27 cellular contexts compared by ENCODE assay signal in genomic region chr15:78257681-78258080, GRCh38. TPM values are rescaled to one million over a fixed set of nuclear protein-coding genes. Genes with fewer than 3 reads are reported as not detected.
A peak's percentile ranks its signal among the peaks of the same experiment; 100 is the strongest.
DNase-seq lines count a peak whose midpoint lies in the region; TF ChIP-seq lines count a peak whose summit lies in the region.
"Had no signal": no experiment of that assay in that cellular context is flagged by ENCODE, and none has a peak within 500 bp of the region (broad histone marks: within the 10 kb centered on the region; RNA-seq: fewer than 3 reads in every experiment).

No MANE protein-coding gene starts in this region.

- H4K20me1 ChIP-seq in smooth muscle cell (ENCODE audit: low read depth) = no peaks in the 10 kb centered on the region
- H4K20me1 ChIP-seq: BLaER1 treated with 17β-estradiol and CSF1 and Interleukin-3, amounts not matched to agents 10 nM and 100 nM had no signal

- no peaks in the 10 kb centered on the region for H3K79me2 ChIP-seq in smooth muscle cell (ENCODE audit: low read depth)

- DNase-seq in dorsolateral prefrontal cortex (no peak), medulla oblongata (ENCODE audit: extremely low spot score) (peak; percentile 83), AG08395 (ENCODE audit: low spot score) (no peak), smooth muscle cell (lab: John Stamatoyannopoulos, UW; ENCODE audit: unreplicated experiment) (no peak)
- DNase-seq in central memory CD4-positive, alpha-beta T cell = no peak
- DNase-seq: Caco-2; CD4-positive, alpha-beta T cell; DMS79; EL; GDM1; GOT3; MM.1S; NCI-H1048; NCI-H1417; NCI-H1694; NCI-H2081; NCI-H2227 treated with DMSO at 0.1 percent for 48 hours; NCI-H526 treated with DMSO at 0.1 percent for 48 hours; SJCRH30 had no signal

- H2AFZ ChIP-seq in smooth muscle cell (ENCODE audit: low read depth) = no peak overlapping the region

- H3K36me3 ChIP-seq in HEK293 (ENCODE audit: control insufficient read depth in 2 of 2, insufficient read depth in 1 of 2, low read length in 2 of 2) (no peaks in the 10 kb centered on the region), smooth muscle cell (ENCODE audit: low read depth) (no peaks in the 10 kb centered on the region)
- H3K36me3 ChIP-seq: BLaER1 treated with 17β-estradiol and CSF1 and Interleukin-3, amounts not matched to agents 10 nM and 100 nM; HAP-1; SJCRH30 had no signal

- POLR2A ChIA-PET in HEK293 (lab: Yijun Ruan, JAX) = interaction anchor here (1.0 kb wide), 1 partner anchor 42 kb away, joined by 6 read pairs; the partner anchor contains the start of gene SKIC8

- TF ChIP-seq CTCF in HEK293 (tag by site-specific recombination; IDR thresholded peaks at IDR 0.05) (no peak), dorsolateral prefrontal cortex (IDR thresholded peaks at IDR 0.05 in 54 of 56, conservative IDR thresholded peaks at IDR 0.05 in 2 of 56; ENCODE audit: low read depth in 1 of 56, partially characterized antibody in 56 of 56) (peak in 2 of 56 donors; percentile 10 to 13), smooth muscle cell (IDR thresholded peaks at IDR 0.05; ENCODE audit: borderline replicate concordance, insufficient read depth, poor library complexity, severe bottlenecking) (no peak)

- H3F3A ChIP-seq in smooth muscle cell (ENCODE audit: low read depth) = no peaks in the 10 kb centered on the region

- H3K9ac ChIP-seq in smooth muscle cell (ENCODE audit: low read depth) = no peak overlapping the region
- H3K9ac ChIP-seq: BLaER1 treated with 17β-estradiol and CSF1 and Interleukin-3, amounts not matched to agents 10 nM and 100 nM; KMS-11 had no signal

- CTCF ChIA-PET in HEK293 (lab: Yijun Ruan, JAX) = interaction anchor here (0.6 to 2.2 kb wide), 9 partner anchors 10 to 145 kb away, joined by 3 to 18 read pairs (median 3); no protein-coding TSS in a partner anchor

- H3K9me3 ChIP-seq in HEK293 (ENCODE audit: control insufficient read depth, insufficient read depth, low read depth, low read length) (no peaks in the 10 kb centered on the region), smooth muscle cell (replicated peaks; ENCODE audit: low read depth) (no peaks in the 10 kb centered on the region)
- H3K9me3 ChIP-seq: BLaER1 treated with 17β-estradiol and CSF1 and Interleukin-3, amounts not matched to agents 10 nM and 100 nM; Caco-2; HAP-1; SJCRH30 had no signal

- 91% methylated on average over 3 of the region's 3 CpGs for WGBS in smooth muscle cell (ENCODE audit: low lambda C conversion rate)

- H3K4me2 ChIP-seq in smooth muscle cell = no peak overlapping the region
- H3K4me2 ChIP-seq: BLaER1 treated with 17β-estradiol and CSF1 and Interleukin-3, amounts not matched to agents 10 nM and 100 nM; KMS-11 had no signal

- intact Hi-C loops in dorsolateral prefrontal cortex (cut with DNase I) = no loop called here

- H3K4me3 ChIP-seq in HEK293 (ENCODE audit: low read depth, low read length) (no peak overlapping the region), dorsolateral prefrontal cortex (no peak overlapping the region), smooth muscle cell (no peak overlapping the region)
- H3K4me3 ChIP-seq: BLaER1 treated with 17β-estradiol and CSF1 and Interleukin-3, amounts not matched to agents 10 nM and 100 nM; GM12878; HAP-1; SJCRH30 had no signal

- H3K4me1 ChIP-seq in HEK293 (ENCODE audit: control insufficient read depth, insufficient read depth, low read length) (no peaks in the 10 kb centered on the region), smooth muscle cell (ENCODE audit: low read depth) (no peaks in the 10 kb centered on the region)
- H3K4me1 ChIP-seq: Caco-2, HAP-1 had no signal

- H3K27me3 ChIP-seq in dorsolateral prefrontal cortex (no peaks in the 10 kb centered on the region), smooth muscle cell (ENCODE audit: low read depth) (no peaks in the 10 kb centered on the region)
- H3K27me3 ChIP-seq: SJCRH30 had no signal

- H3K27ac ChIP-seq in HEK293 (ENCODE audit: extremely low read depth, low read depth, low read length) (no peak overlapping the region), dorsolateral prefrontal cortex (peak overlapping the region in 55 of 59 donors; percentile 9 to 92 (median 77)), temporal lobe (ENCODE audit: low read depth, low read length) (peak overlapping the region; percentile 67), smooth muscle cell (ENCODE audit: low read depth) (no peak overlapping the region)
- H3K27ac ChIP-seq: BLaER1 treated with 17β-estradiol and CSF1 and Interleukin-3, amounts not matched to agents 10 nM and 100 nM; KMS-11; SJCRH30 had no signal

TF ChIP-seq in HEK293, 187 proteins besides CTCF, POLR2A, EP300 and RAD21:
- TF ChIP-seq ZNF707 (tag by site-specific recombination; IDR thresholded peaks at IDR 0.05) (no peak), ZFHX2 (tag by site-specific recombination; conservative IDR thresholded peaks at IDR 0.05) (0 out of 2 replicates have a peak, but pooled peaks have one; percentile 11)

RNA-seq across cellular contexts. Expression of gene DNAJA4, which starts 6.7 kb away (rescaled TPM):
- total RNA-seq in dorsolateral prefrontal cortex = 100 to 1,000 TPM in 49 of 120 experiments, 10 to 100 TPM in 71; 52.5 to 507 (median 97.1) TPM
- total RNA-seq in temporal lobe = 23.1 TPM
- total RNA-seq in smooth muscle cell = 2.7 and 3.2 TPM in 2 replicates
- 4.0 and 5.8 TPM in 2 replicates for polyA plus RNA-seq in smooth muscle cell
- total RNA-seq: A172, OCI-LY7, SJCRH30 had no signal

RNA-seq across cellular contexts. Expression of gene ACSBG1, which starts 23.3 kb away (rescaled TPM):
- total RNA-seq in dorsolateral prefrontal cortex (100 to 1,000 TPM in 47 of 120 experiments, 10 to 100 TPM in 73; 48.0 to 276 (median 94.0) TPM), temporal lobe (3.0 TPM), smooth muscle cell (under 0.01 TPM in 1 of 2 replicates, not detected in the other)
- 0.22 TPM in 1 of 2 replicates, not detected in the other for polyA plus RNA-seq in smooth muscle cell
- total RNA-seq: A172, Caco-2 had no signal

RNA-seq across cellular contexts. Expression of gene SKIC8, which starts 41.7 kb away (rescaled TPM):
- total RNA-seq in dorsolateral prefrontal cortex (10 to 100 TPM; 28.0 to 79.8 (median 56.5) TPM), temporal lobe (39.8 TPM), smooth muscle cell (63.6 and 67.4 TPM in 2 replicates)
- 64.5 and 72.9 TPM in 2 replicates for polyA plus RNA-seq in smooth muscle cell

Comparison
In these comparisons a context has a peak if more than half of its experiments do, and no peak if none do; other contexts are left out.
1. H3K27ac ChIP-seq: peak in dorsolateral prefrontal cortex (55 of 59) and temporal lobe (single experiment); none in HEK293 (single experiment) and smooth muscle cell (single experiment).
2. RNA of gene ACSBG1, which starts 23.3 kb away (total RNA-seq): 48.0 to 276 TPM in dorsolateral prefrontal cortex; 3.0 TPM in temporal lobe (single experiment) and under 0.01 TPM in smooth muscle cell; every median in the first group is over 10 times any median in the second.